In genomic region chr5:6496636-6497035, GRCh38 we compare ENCODE assay signal across 26 cellular contexts.
DNase-seq lines count a peak whose midpoint lies in the region; ATAC-seq and TF ChIP-seq lines count a peak whose summit lies in the region.
"Had no signal": no experiment of that assay in that cellular context is flagged by ENCODE, and none has a peak within 500 bp of the region (broad histone marks: within the 10 kb centered on the region; RNA-seq: fewer than 3 reads in every experiment).

No MANE protein-coding gene starts in this region.

- DNase-seq in stimulated activated naive CD8-positive, alpha-beta T cell treated with anti-CD3 and anti-CD28 coated beads, Interleukin-15, Interleukin-2, amounts not matched to agents 100 U/mL and 50 U/mL, for 24 hours: no peak
- DNase-seq in NCI-H2029 (lab: John Stamatoyannopoulos, UW) (no peak), DMS114 treated with DMSO at 0.1 percent for 48 hours (lab: John Stamatoyannopoulos, UW; ENCODE audit: unreplicated experiment) (no peak)
- DNase-seq: activated B cell treated with CpG ODN at 0.5 μM for 24 hours; activated naive CD8-positive, alpha-beta T cell treated with anti-CD3 and anti-CD28 coated beads for 36 hours; C1 segment of cervical spinal cord; colonic mucosa; DND-41; effector memory CD4-positive, alpha-beta T cell; erythroblast; glutamatergic neuron; kidney; naive thymus-derived CD8-positive, alpha-beta T cell; NCI-H1048; NCI-H1694 treated with DMSO at 0.1 percent for 48 hours; NCI-H2171 treated with DMSO at 0.1 percent for 48 hours; NCI-H510A treated with DMSO at 0.1 percent for 48 hours; Right ventricle myocardium superior had no signal

- no peak overlapping the region for H3K4me3 Mint-ChIP-seq in stimulated activated naive CD8-positive, alpha-beta T cell treated with anti-CD3 and anti-CD28 coated beads, Interleukin-15, Interleukin-2, amounts not matched to agents 100 ng/mL and 50 ng/mL, for 24 hours
- H3K4me3 Mint-ChIP-seq: activated B cell treated with CpG ODN at 0.5 μM for 24 hours; activated naive CD8-positive, alpha-beta T cell treated with anti-CD3 and anti-CD28 coated beads for 36 hours; naive thymus-derived CD8-positive, alpha-beta T cell had no signal

- peak overlapping the region; percentile 66 for H3K27ac ChIP-seq in VCaP
- H3K27ac ChIP-seq: ascending aorta, cardiac muscle cell, colonic mucosa, skin epidermis, tibial nerve had no signal

- TF ChIP-seq CTCF in VCaP (conservative IDR thresholded peaks at IDR 0.05): no peak

- peaks cover 17% of the 10 kb centered on the region for H3K27me3 Mint-ChIP-seq in stimulated activated naive CD8-positive, alpha-beta T cell treated with anti-CD3 and anti-CD28 coated beads, Interleukin-15, Interleukin-2, amounts not matched to agents 100 ng/mL and 50 ng/mL, for 24 hours
- H3K27me3 Mint-ChIP-seq: activated B cell treated with CpG ODN at 0.5 μM for 24 hours had no signal

- peaks cover 15% of the 10 kb centered on the region for H3K4me1 Mint-ChIP-seq in stimulated activated naive CD8-positive, alpha-beta T cell treated with anti-CD3 and anti-CD28 coated beads, Interleukin-15, Interleukin-2, amounts not matched to agents 100 ng/mL and 50 ng/mL, for 24 hours (ENCODE audit: low read depth)

- no peak for ATAC-seq in stimulated activated naive CD8-positive, alpha-beta T cell treated with anti-CD3 and anti-CD28 coated beads, Interleukin-15, Interleukin-2, amounts not matched to agents 100 U/mL and 50 U/mL, for 24 hours
- peak; percentile 1 for ATAC-seq in HG02885 (IDR thresholded peaks at IDR 0.05; ENCODE audit: poor library complexity, unreplicated experiment)
- no peak for ATAC-seq in HG03108 (IDR thresholded peaks at IDR 0.05; ENCODE audit: unreplicated experiment)
- ATAC-seq: naive thymus-derived CD8-positive, alpha-beta T cell had no signal

- H3K36me3 Mint-ChIP-seq in stimulated activated naive CD8-positive, alpha-beta T cell treated with anti-CD3 and anti-CD28 coated beads, Interleukin-15, Interleukin-2, amounts not matched to agents 100 ng/mL and 50 ng/mL, for 24 hours (ENCODE audit: low read depth): no peaks in the 10 kb centered on the region
- H3K36me3 Mint-ChIP-seq: activated naive CD8-positive, alpha-beta T cell treated with anti-CD3 and anti-CD28 coated beads for 36 hours; naive thymus-derived CD8-positive, alpha-beta T cell had no signal

- no peaks in the 10 kb centered on the region for H3K9me3 Mint-ChIP-seq in stimulated activated naive CD8-positive, alpha-beta T cell treated with anti-CD3 and anti-CD28 coated beads, Interleukin-15, Interleukin-2, amounts not matched to agents 100 ng/mL and 50 ng/mL, for 24 hours
- H3K9me3 Mint-ChIP-seq: activated B cell treated with CpG ODN at 0.5 μM for 24 hours; activated naive CD8-positive, alpha-beta T cell treated with anti-CD3 and anti-CD28 coated beads for 36 hours; naive thymus-derived CD8-positive, alpha-beta T cell had no signal

- H3K27ac Mint-ChIP-seq in stimulated activated naive CD8-positive, alpha-beta T cell treated with anti-CD3 and anti-CD28 coated beads, Interleukin-15, Interleukin-2, amounts not matched to agents 100 ng/mL and 50 ng/mL, for 24 hours: peak overlapping the region; percentile 28
- H3K27ac Mint-ChIP-seq: activated B cell treated with CpG ODN at 0.5 μM for 24 hours; activated naive CD8-positive, alpha-beta T cell treated with anti-CD3 and anti-CD28 coated beads for 36 hours; naive thymus-derived CD8-positive, alpha-beta T cell had no signal
